8 cellular contexts compared by ENCODE assay signal in genomic region chr12:7060353-7060954, GRCh38. TPM values are rescaled to one million over a fixed set of nuclear protein-coding genes. Genes with fewer than 3 reads are reported as not detected.
DNase-seq lines count a peak whose midpoint lies in the region; ATAC-seq and TF ChIP-seq lines count a peak whose summit lies in the region.

Gene C1S (plus strand): TSS chr12:7060718. CDS start chr12:7061913, 1,195 bp downstream.

- H3K27ac ChIP-seq in dorsolateral prefrontal cortex (peak within 1 kb of the TSS in 29 of 59 donors; percentile 0 to 81 (median 54)), lung (ENCODE audit: low read depth in 1 of 2, low read length in 1 of 2) (peak within 1 kb of the TSS; percentile 36 to 55), tibial nerve (peak within 1 kb of the TSS; percentile 74 to 93 (median 84))
- no peak within 1 kb of the TSS for H3K27ac ChIP-seq in effector memory CD4-positive, alpha-beta T cell (ENCODE audit: insufficient read depth, low read length, poor library complexity, severe bottlenecking)

- peak; percentile 93 for ATAC-seq in lung (ENCODE audit: insufficient read depth, low FRiP score)

- TF ChIP-seq POLR2A in tibial nerve (IDR thresholded peaks at IDR 0.05), result peak; percentile 65 to 71

- H3K4me1 ChIP-seq in lung (ENCODE audit: control insufficient read depth in 2 of 2, insufficient read depth in 2 of 2, low read length in 2 of 2), result peaks cover 0 to 2% of the 10 kb centered on the region in 2 donors
- peaks cover 0 to 53% (median 9%) of the 10 kb centered on the region in 4 donors for H3K4me1 ChIP-seq in tibial nerve
- no peaks in the 10 kb centered on the region for H3K4me1 ChIP-seq in effector memory CD4-positive, alpha-beta T cell (ENCODE audit: control insufficient read depth, insufficient read depth, low read length, poor library complexity, severe bottlenecking)

- H3K4me3 ChIP-seq in LNCaP clone FGC (ENCODE audit: low read depth, low read length) (no peak within 1 kb of the TSS), dorsolateral prefrontal cortex (peak within 1 kb of the TSS in 40 of 59 donors; percentile 3 to 55 (median 34)), lung (no peak within 1 kb of the TSS), tibial nerve (peak within 1 kb of the TSS; percentile 33 to 55 (median 36))
- no peak within 1 kb of the TSS for H3K4me3 ChIP-seq in effector memory CD4-positive, alpha-beta T cell (ENCODE audit: insufficient read depth, low read depth, low read length, poor library complexity, severe bottlenecking)

- H3K36me3 ChIP-seq in lung (ENCODE audit: control insufficient read depth in 2 of 2, insufficient read depth in 2 of 2, low read length in 2 of 2), result no peaks in the 10 kb centered on the region
- H3K36me3 ChIP-seq in tibial nerve, result peaks cover 0 to 28% (median 0%) of the 10 kb centered on the region in 3 donors
- H3K36me3 ChIP-seq in effector memory CD4-positive, alpha-beta T cell (ENCODE audit: control insufficient read depth, insufficient read depth, low read length), result no peaks in the 10 kb centered on the region

- H3K27me3 ChIP-seq in dorsolateral prefrontal cortex (no peaks in the 10 kb centered on the region), lung (ENCODE audit: control insufficient read depth, insufficient read depth) (no peaks in the 10 kb centered on the region), tibial nerve (no peaks in the 10 kb centered on the region)
- H3K27me3 ChIP-seq in effector memory CD4-positive, alpha-beta T cell (replicated peaks; ENCODE audit: control insufficient read depth, insufficient read depth, low read length, poor library complexity, severe bottlenecking), result no peaks in the 10 kb centered on the region

- peak; percentile 98 to 99 for TF ChIP-seq EP300 in tibial nerve (IDR thresholded peaks at IDR 0.05)

- DNase-seq in 8988T (peak; percentile 32), LNCaP clone FGC (ENCODE audit: low read depth) (no peak), dorsolateral prefrontal cortex (peak in 3 of 10 donors; percentile 10 to 26 (median 25)), lung (ENCODE audit: low spot score) (peak; percentile 78), tibial nerve (ENCODE audit: low spot score in 2 of 2) (peak; percentile 66 to 85), NCI-H2196 (lab: John Stamatoyannopoulos, UW; ENCODE audit: unreplicated experiment) (no peak)
- DNase-seq in activated CD8-positive, alpha-beta memory T cell treated with anti-CD3 and anti-CD28 coated beads, Interleukin-2, amount 50 U/mL, for 48 hours, result no peak
- no peak for DNase-seq in effector memory CD4-positive, alpha-beta T cell

- intact Hi-C loops in dorsolateral prefrontal cortex (cut with DNase I), result no loop called here

- WGBS in lung, 2 donors, result 30 to 60% methylated on average over 10 of the region's 10 CpGs
- WGBS in tibial nerve, 2 donors, result 10 to 20% methylated on average over 10 of the region's 10 CpGs

- TF ChIP-seq CTCF in LNCaP clone FGC (IDR thresholded peaks at IDR 0.05; ENCODE audit: control insufficient read depth, extremely low read depth, insufficient read depth) (0 out of 2 replicates have a peak, but pooled peaks have one; percentile 13), dorsolateral prefrontal cortex (IDR thresholded peaks at IDR 0.05 in 54 of 56, conservative IDR thresholded peaks at IDR 0.05 in 2 of 56; ENCODE audit: low read depth in 1 of 56, partially characterized antibody in 56 of 56) (peak in 53 of 56 donors; percentile 10 to 73 (median 54)), lung (IDR thresholded peaks at IDR 0.05; ENCODE audit: control extremely low read depth, extremely low read depth) (peak; percentile 60), tibial nerve (IDR thresholded peaks at IDR 0.05) (peak; percentile 54 to 97 (median 89))

- H3K9me3 ChIP-seq in lung (ENCODE audit: control insufficient read depth in 2 of 2, insufficient read depth in 1 of 2, low read length in 1 of 2) (no peaks in the 10 kb centered on the region), tibial nerve (no peaks in the 10 kb centered on the region)
- H3K9me3 ChIP-seq in effector memory CD4-positive, alpha-beta T cell (ENCODE audit: control insufficient read depth, low read length), result no peaks in the 10 kb centered on the region

RNA-seq across cellular contexts. Expression of gene C1S, which starts in this region (rescaled TPM):
- total RNA-seq in dorsolateral prefrontal cortex (100 to 1,000 TPM in 4 of 120 experiments, 10 to 100 TPM in 116; 19.3 to 117 (median 37.0) TPM), lung (100 to 1,000 TPM; 253 to 291 TPM), tibial nerve (1,000 to 10,000 TPM in 1 of 4 donors, 100 to 1,000 TPM in 3; 415 to 1,129 (median 638) TPM)
- polyA plus RNA-seq in lung, result 100 to 1,000 TPM; 148 to 252 TPM

Comparison
In these comparisons a context has a peak if more than half of its experiments do, and no peak if none do; other contexts are left out.
1. DNase-seq: peak in 8988T (single experiment), lung (single experiment) and tibial nerve (2 of 2); none in LNCaP clone FGC (single experiment), activated CD8-positive, alpha-beta memory T cell treated with anti-CD3 and anti-CD28 coated beads, Interleukin-2, amount 50 U/mL, for 48 hours (single experiment), NCI-H2196 (single experiment) and effector memory CD4-positive, alpha-beta T cell (0 of 3).
2. H3K4me3 ChIP-seq: peak in dorsolateral prefrontal cortex (40 of 59) and tibial nerve (4 of 4); none in LNCaP clone FGC (single experiment), lung (single experiment) and effector memory CD4-positive, alpha-beta T cell (single experiment).
3. CTCF ChIP-seq: peak in every context shown above with its lines; median percentile 89 in tibial nerve; 60 in lung; 54 in dorsolateral prefrontal cortex; 13 in LNCaP clone FGC.